10 cellular contexts compared by ENCODE assay signal in the genomic region with DNA sequence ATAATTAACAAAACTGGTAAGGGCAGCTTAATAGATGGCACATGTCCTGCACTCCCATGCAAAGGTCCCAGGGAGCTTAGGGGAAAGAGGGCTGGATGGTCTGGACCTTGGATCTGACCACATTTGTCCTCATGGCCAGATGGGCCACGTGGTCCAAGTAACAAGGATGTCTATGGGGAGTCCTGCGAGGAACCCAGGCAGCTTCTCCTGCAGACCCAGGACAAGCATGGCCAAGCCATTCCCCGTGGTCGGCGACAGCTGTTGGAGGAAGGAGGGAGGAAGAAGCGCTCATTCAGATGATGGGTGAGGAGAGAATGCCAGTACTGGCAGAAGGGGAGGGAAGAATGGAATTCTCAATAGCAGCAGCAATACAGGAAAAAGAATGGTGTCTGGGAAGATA.
DNase-seq lines count a peak whose midpoint lies in the region.
"Had no signal": no experiment of that assay in that cellular context is flagged by ENCODE, and none has a peak within 500 bp of the region (broad histone marks: within the 10 kb centered on the region; RNA-seq: fewer than 3 reads in every experiment).

No MANE protein-coding gene starts in this region.

- H3K27ac ChIP-seq in angular gyrus (ENCODE audit: low read depth, low read length), result peak overlapping the region; percentile 67
- peak overlapping the region; percentile 65 for H3K27ac ChIP-seq in cingulate gyrus (ENCODE audit: low read depth, low read length)
- peak overlapping the region; percentile 86 for H3K27ac ChIP-seq in temporal lobe (ENCODE audit: low read depth, low read length)

- peak; percentile 6 for DNase-seq in myocyte (ENCODE audit: low read depth)
- no peak for DNase-seq in NAMALWA (ENCODE audit: low spot score)
- no peak for DNase-seq in effector CD4-positive, alpha-beta T cell
- no peak for DNase-seq in SW 1271 (lab: John Stamatoyannopoulos, UW)
- DNase-seq: Calu3; CD4-positive, alpha-beta T cell; DMS 273 treated with DMSO at 0.1 percent for 48 hours had no signal
